Comparison of ENCODE assay signal across 8 cellular contexts in the genomic region with DNA sequence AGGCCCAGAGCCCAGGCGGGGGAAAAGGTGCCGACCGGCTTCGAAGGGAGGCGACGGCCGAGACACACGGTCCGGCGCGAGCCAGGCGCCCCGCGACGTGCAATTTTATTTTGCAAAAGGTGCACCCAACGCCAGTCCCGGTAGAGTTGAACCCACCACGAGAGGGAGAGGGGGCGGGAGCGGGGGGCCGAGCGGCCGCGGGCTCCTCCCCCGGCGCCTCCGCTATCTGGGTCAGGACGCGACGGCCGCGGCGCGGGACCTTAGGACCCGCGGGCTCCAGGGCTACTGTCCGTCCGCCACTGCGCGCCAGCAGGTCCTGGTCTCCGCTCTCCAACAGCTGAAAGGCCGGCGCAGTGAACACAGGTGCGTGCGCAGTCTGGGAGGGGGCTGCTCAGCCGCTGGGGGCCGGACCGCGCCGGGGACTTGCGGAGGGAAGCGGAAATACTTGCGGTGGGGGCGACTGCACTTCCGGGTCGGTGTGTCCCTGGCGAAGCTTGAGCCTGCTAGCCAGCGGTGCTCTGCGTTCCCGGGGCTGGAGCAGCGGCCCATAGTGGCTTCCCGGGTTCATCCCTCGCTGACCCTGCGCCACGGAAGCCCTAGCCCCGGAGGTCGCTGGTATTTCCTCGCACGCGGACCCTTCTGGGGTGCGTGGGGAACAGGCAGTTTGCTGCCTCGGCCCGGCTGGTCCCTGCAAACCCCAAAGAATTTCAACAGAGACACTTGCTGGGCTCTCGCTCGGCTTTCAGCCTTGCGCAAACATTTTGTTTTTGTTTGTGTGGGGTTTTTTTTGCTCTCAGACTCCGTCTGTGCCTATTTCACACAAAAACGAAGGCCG. TPM values are rescaled to one million over a fixed set of nuclear protein-coding genes. Genes with fewer than 3 reads are reported as not detected.
DNase-seq lines count a peak whose midpoint lies in the region; ATAC-seq and TF ChIP-seq lines count a peak whose summit lies in the region.

TSS of gene RMDN2 (plus strand) at position 225 of the 835 bp plus-strand sequence. CDS start 3,991 bp downstream, outside the sequence.

- H3K4me3 ChIP-seq in CD8-positive, alpha-beta memory T cell (ENCODE audit: low read length), result peak within 1 kb of the TSS; percentile 64
- peak within 1 kb of the TSS; percentile 71 for H3K4me3 ChIP-seq in NT2/D1 (ENCODE audit: insufficient read length, low read depth)

- H3K4me1 Mint-ChIP-seq in CD8-positive, alpha-beta memory T cell, result peaks cover 12 to 18% (median 12%) of the 10 kb centered on the region in 3 donors
- H3K4me1 Mint-ChIP-seq in endothelial cell (ENCODE audit: unreplicated experiment) (peaks cover 11% of the 10 kb centered on the region), mesothelial cell of epicardium (peaks cover 23% of the 10 kb centered on the region)

- peak within 1 kb of the TSS; percentile 90 to 99 (median 96) for H3K4me3 Mint-ChIP-seq in CD8-positive, alpha-beta memory T cell
- H3K4me3 Mint-ChIP-seq in endothelial cell (ENCODE audit: unreplicated experiment) (peak within 1 kb of the TSS; percentile 93), mesothelial cell of epicardium (peak within 1 kb of the TSS; percentile 77)

- no peaks in the 10 kb centered on the region for H3K9me3 Mint-ChIP-seq in CD8-positive, alpha-beta memory T cell
- H3K9me3 Mint-ChIP-seq in endothelial cell (ENCODE audit: unreplicated experiment) (no peaks in the 10 kb centered on the region), mesothelial cell of epicardium (no peaks in the 10 kb centered on the region)

- H3K9ac ChIP-seq in NT2/D1 (ENCODE audit: insufficient read length, low read depth), result peak within 1 kb of the TSS; percentile 91

- H3K27ac Mint-ChIP-seq in CD8-positive, alpha-beta memory T cell, result peak within 1 kb of the TSS; percentile 73 to 93 (median 92)
- H3K27ac Mint-ChIP-seq in endothelial cell (ENCODE audit: unreplicated experiment) (peak within 1 kb of the TSS; percentile 86), mesothelial cell of epicardium (peak within 1 kb of the TSS; percentile 97)

- H3K9me3 ChIP-seq in CD8-positive, alpha-beta memory T cell (ENCODE audit: low read length), result no peaks in the 10 kb centered on the region
- H3K9me3 ChIP-seq in NT2/D1 (ENCODE audit: insufficient read depth, low read length), result no peaks in the 10 kb centered on the region

- H3K36me3 Mint-ChIP-seq in CD8-positive, alpha-beta memory T cell, result peaks cover 0 to 10% (median 0%) of the 10 kb centered on the region in 3 donors
- H3K36me3 Mint-ChIP-seq in endothelial cell (ENCODE audit: low read depth, unreplicated experiment), result no peaks in the 10 kb centered on the region
- H3K36me3 Mint-ChIP-seq in mesothelial cell of epicardium, result no peaks in the 10 kb centered on the region

- H3K27me3 ChIP-seq in CD8-positive, alpha-beta memory T cell (ENCODE audit: insufficient read depth, low read length, poor library complexity, severe bottlenecking), result no peaks in the 10 kb centered on the region
- H3K27me3 ChIP-seq in NT2/D1 (ENCODE audit: insufficient read depth, insufficient read length), result no peaks in the 10 kb centered on the region

- TF ChIP-seq CTCF in endothelial cell (IDR thresholded peaks at IDR 0.05; ENCODE audit: unreplicated experiment) (no peak), mesothelial cell of epicardium (IDR thresholded peaks at IDR 0.05; ENCODE audit: unreplicated experiment) (no peak)

- no peaks in the 10 kb centered on the region for H3K36me3 ChIP-seq in CD8-positive, alpha-beta memory T cell (ENCODE audit: insufficient read depth, low read length)
- no peaks in the 10 kb centered on the region for H3K36me3 ChIP-seq in NT2/D1 (ENCODE audit: insufficient read depth, insufficient read length, low read length)

- DNase-seq in CD8-positive, alpha-beta memory T cell, result peak; percentile 56 to 86 (median 77)
- DNase-seq in HS-27A (ENCODE audit: low read depth) (peak; percentile 67), NT2/D1 (ENCODE audit: low read depth, low spot score) (peak; percentile 92), endothelial cell (ENCODE audit: low spot score) (peak; percentile 96), mesothelial cell of epicardium (ENCODE audit: low spot score in 2 of 2, unreplicated experiment in 2 of 2) (peak; percentile 88 to 91)
- DNase-seq in activated CD8-positive, alpha-beta memory T cell treated with anti-CD3 and anti-CD28 coated beads, Interleukin-2, amount 50 U/mL, for 24 hours (ENCODE audit: extremely low read depth), result peak; percentile 56
- peak; percentile 75 to 83 for DNase-seq in stimulated activated CD8-positive, alpha-beta memory T cell treated with anti-CD3 and anti-CD28 coated beads, Interleukin-15, amount 100 ng/mL, for 48 hours (ENCODE audit: low read depth in 2 of 2)

- peak within 1 kb of the TSS; percentile 66 for H3K27ac ChIP-seq in CD8-positive, alpha-beta memory T cell (ENCODE audit: low read depth, low read length)

- CTCF ChIA-PET in CD8-positive, alpha-beta memory T cell (lab: Charles Lee), result interaction anchor here (0.8 to 1.3 kb wide), 2 partner anchors 36 to 530 kb away, joined by 3 read pairs; no protein-coding TSS in a partner anchor

- H3K4me1 ChIP-seq in CD8-positive, alpha-beta memory T cell (ENCODE audit: insufficient read depth, low read length), result peaks cover 5% of the 10 kb centered on the region
- H3K4me1 ChIP-seq in NT2/D1 (ENCODE audit: insufficient read depth, insufficient read length), result no peaks in the 10 kb centered on the region

- H3K27me3 Mint-ChIP-seq in CD8-positive, alpha-beta memory T cell, result no peaks in the 10 kb centered on the region
- H3K27me3 Mint-ChIP-seq in endothelial cell (ENCODE audit: unreplicated experiment), result no peaks in the 10 kb centered on the region
- H3K27me3 Mint-ChIP-seq in mesothelial cell of epicardium (ENCODE audit: low read depth), result peaks cover 2% of the 10 kb centered on the region

- ATAC-seq in GM19463 (IDR thresholded peaks at IDR 0.05; ENCODE audit: unreplicated experiment), result peak; percentile 93

- POLR2A ChIA-PET in CD8-positive, alpha-beta memory T cell (lab: Charles Lee), result interaction anchor here (0.6 kb wide), 1 partner anchor 489 kb away, joined by 3 read pairs; no protein-coding TSS in a partner anchor

RNA-seq across cellular contexts. Expression of gene RMDN2, which starts in this region (rescaled TPM):
- total RNA-seq in CD8-positive, alpha-beta memory T cell, result 1 to 10 TPM; 4.1 to 4.2 TPM
- polyA plus RNA-seq in CD8-positive, alpha-beta memory T cell, result 6.3 TPM
- total RNA-seq in endothelial cell (ENCODE audit: unreplicated experiment) (2.5 TPM), mesothelial cell of epicardium (9.0 to 12.9 TPM (median 9.3 TPM) in 3 replicates)

Comparison
In these comparisons a context has a peak if more than half of its experiments do, and no peak if none do; other contexts are left out.
1. Peak in every context shown above with its lines: DNase-seq, ATAC-seq, H3K4me3 ChIP-seq and H3K27ac ChIP-seq.